Comparison of ENCODE assay signal across 7 cellular contexts in genomic region chr6:13574149-13574570, GRCh38. TPM values are rescaled to one million over a fixed set of nuclear protein-coding genes. Genes with fewer than 3 reads are reported as not detected.
A peak's percentile ranks its signal among the peaks of the same experiment; 100 is the strongest.
DNase-seq lines count a peak whose midpoint lies in the region; ATAC-seq lines count a peak whose summit lies in the region.

No MANE protein-coding gene starts in this region.

- H3K27me3 Mint-ChIP-seq in T-helper 17 cell, result no peaks in the 10 kb centered on the region

- ATAC-seq in GM18498 (IDR thresholded peaks at IDR 0.05; ENCODE audit: unreplicated experiment) (peak; percentile 84), HG02884 (IDR thresholded peaks at IDR 0.05; ENCODE audit: unreplicated experiment) (peak; percentile 77), T-helper 17 cell (peak; percentile 83)

- no peaks in the 10 kb centered on the region for H3K36me3 Mint-ChIP-seq in T-helper 17 cell (ENCODE audit: low read depth)

- no peaks in the 10 kb centered on the region for H3K9me3 ChIP-seq in T-helper 17 cell (ENCODE audit: control insufficient read depth, low read length, poor library complexity, severe bottlenecking)

- peak overlapping the region; percentile 95 for H3K27ac Mint-ChIP-seq in T-helper 17 cell

- H3K4me1 Mint-ChIP-seq in T-helper 17 cell, result peaks cover 12% of the 10 kb centered on the region

- DNase-seq in NCI-H146 (lab: John Stamatoyannopoulos, UW) (peak; percentile 98), T-helper 17 cell (peak; percentile 84 to 92 (median 92)), anterior cingulate cortex (lab: John Stamatoyannopoulos, UW) (peak; percentile 18 to 91 (median 85)), hepatic stellate cell (ENCODE audit: low spot score) (peak; percentile 98), renal cortical epithelial cell (ENCODE audit: low read depth) (peak; percentile 82)

- peak overlapping the region; percentile 97 for H3K4me3 Mint-ChIP-seq in T-helper 17 cell

RNA-seq across cellular contexts. Expression of gene SIRT5, which starts 0.2 kb away (rescaled TPM):
- total RNA-seq in T-helper 17 cell, result 10 to 100 TPM; 11.7 to 11.9 TPM
- 11.8 and 12.8 TPM in 2 replicates for total RNA-seq in renal cortical epithelial cell

RNA-seq across cellular contexts. Expression of gene NOL7, which starts 41.0 kb away (rescaled TPM):
- total RNA-seq in T-helper 17 cell (10 to 100 TPM; 44.3 to 47.0 TPM), renal cortical epithelial cell (76.8 and 81.1 TPM in 2 replicates)

Comparison
In these comparisons a context has a peak if more than half of its experiments do, and no peak if none do; other contexts are left out.
1. Peak in every context shown above with its lines: DNase-seq and ATAC-seq.